ENCODE assay signal across 4 cellular contexts in genomic region chr20:54131125-54131524, GRCh38.
A peak's percentile ranks its signal among the peaks of the same experiment; 100 is the strongest.
TF ChIP-seq lines count a peak whose summit lies in the region.

No MANE protein-coding gene starts in this region.

TF ChIP-seq in A549, 52 proteins besides CTCF, POLR2A, EP300 and RAD21:
- peak; percentile 69; the same call in 1 of the 2 replicates for TF ChIP-seq KDM1A (IDR thresholded peaks at IDR 0.05; ENCODE audit: low read depth)

TF ChIP-seq in HEK293, 187 proteins besides CTCF, POLR2A, EP300 and RAD21:
- TF ChIP-seq ZNF146 (tag by site-specific recombination; IDR thresholded peaks at IDR 0.05), result peak; percentile 94

TF ChIP-seq in K562, 482 proteins besides CTCF, POLR2A, EP300 and RAD21:
- TF ChIP-seq ZBTB11 (CRISPR knock-in tag; IDR thresholded peaks at IDR 0.05), result peak in 1 of 3 experiments; percentile 57; a peak in 2 of 6 replicates
- TF ChIP-seq RBM25 (IDR thresholded peaks at IDR 0.05; ENCODE audit: low read depth, low read length, severe bottlenecking), result peak; percentile 8
- TF ChIP-seq ZNF146 (CRISPR knock-in tag; IDR thresholded peaks at IDR 0.05; ENCODE audit: unreplicated experiment), result peak; percentile 83
TF ChIP-seq in K562: peak in this region for 3; not testable (repeated sequence) for 479.

TF ChIP-seq in HepG2, 621 proteins besides CTCF, POLR2A, EP300 and RAD21:
- TF ChIP-seq ZNF280D (CRISPR knock-in tag; IDR thresholded peaks at IDR 0.05) (peak; percentile 44; the same call in 1 of the 2 replicates), ZMYM3 (CRISPR knock-in tag; IDR thresholded peaks at IDR 0.05) (peak; percentile 51; the same call in 1 of the 2 replicates), CHD4 (IDR thresholded peaks at IDR 0.05; ENCODE audit: borderline replicate concordance, low read length) (peak; percentile 46; the same call in 1 of the 2 replicates), KDM1A (CRISPR knock-in tag; IDR thresholded peaks at IDR 0.05) (peak; percentile 68; the same call in 1 of the 2 replicates)
TF ChIP-seq in HepG2: peak in this region for 4; not testable (repeated sequence) for 617.
